Comparison of ENCODE assay signal across 8 cellular contexts in genomic region chr6:41732601-41733348, GRCh38. TPM values are rescaled to one million over a fixed set of nuclear protein-coding genes. Genes with fewer than 3 reads are reported as not detected.
DNase-seq lines count a peak whose midpoint lies in the region; ATAC-seq, FAIRE-seq and TF ChIP-seq lines count a peak whose summit lies in the region.

No MANE protein-coding gene starts in this region.

- H3K4me1 ChIP-seq in HEK293 (ENCODE audit: control insufficient read depth, insufficient read depth, low read length): 0 out of 2 replicates have a peak, but pooled peaks cover 3% of the 10 kb centered on the region
- peaks cover 11% of the 10 kb centered on the region; the same call in 1 of the 2 replicates for H3K4me1 ChIP-seq in PC-3 (ENCODE audit: insufficient read depth, low read length)
- peaks cover 62% of the 10 kb centered on the region for H3K4me1 ChIP-seq in HepG2 (ENCODE audit: insufficient read depth, low read length)

- no peaks in the 10 kb centered on the region for H3F3A ChIP-seq in PC-3 (ENCODE audit: low read length, unreplicated experiment)

- WGBS in HepG2 (ENCODE audit: low lambda C conversion rate): 72% methylated on average over 4 of the region's 8 CpGs

- H3K4me2 ChIP-seq in PC-3 (ENCODE audit: low read length): peak overlapping the region; percentile 76; the same call in 1 of the 2 replicates
- peak overlapping the region; percentile 87 for H3K4me2 ChIP-seq in HepG2 (ENCODE audit: low read depth, low read length)

- H3K36me3 ChIP-seq in HEK293 (ENCODE audit: control insufficient read depth in 2 of 2, insufficient read depth in 1 of 2, low read length in 2 of 2) (no peaks in the 10 kb centered on the region), PC-3 (ENCODE audit: low read depth, low read length) (no peaks in the 10 kb centered on the region), HepG2 (replicated peaks in 1 of 2; ENCODE audit: control insufficient read depth in 1 of 2, insufficient read depth in 2 of 2, low read length in 2 of 2) (no peaks in the 10 kb centered on the region)

- H3K9me3 ChIP-seq in HEK293 (ENCODE audit: control insufficient read depth, insufficient read depth, low read depth, low read length) (no peaks in the 10 kb centered on the region), PC-3 (ENCODE audit: low read length) (no peaks in the 10 kb centered on the region), HepG2 (ENCODE audit: low read length) (no peaks in the 10 kb centered on the region)

- no peak overlapping the region for H3K9ac ChIP-seq in PC-3 (ENCODE audit: low read length)
- H3K9ac ChIP-seq in HepG2 (ENCODE audit: insufficient read depth, low read depth, low read length): peak overlapping the region; percentile 73

- TF ChIP-seq EP300 in HepG2 (IDR thresholded peaks at IDR 0.05; ENCODE audit: low read depth in 2 of 2, low read length in 2 of 2) (no peak), HepG2 (CRISPR knock-in tag; IDR thresholded peaks at IDR 0.05; ENCODE audit: borderline replicate concordance) (no peak)

- H3K9me2 ChIP-seq in PC-3 (replicated peaks; ENCODE audit: low read length): no peaks in the 10 kb centered on the region

- intact Hi-C loops in PC-3 (cut with micrococcal nuclease): no loop called here
- intact Hi-C loops in HepG2 (cut with micrococcal nuclease; ENCODE audit: unreplicated experiment): loop anchor here (1.0 kb wide), 2 partner anchors 26 to 189 kb away; partner anchors contain the start of genes BYSL and MED20

- BruUV-seq in PC-3 (replicated peaks; lab: Mats Ljungman, UMichigan) (TSS peak; percentile 24), HepG2 (replicated peaks; lab: Mats Ljungman, UMichigan) (no TSS peak)

- no peak for ATAC-seq in PC-3
- ATAC-seq in HepG2: no peak

- POLR2A ChIA-PET in HEK293 (lab: Yijun Ruan, JAX): interaction anchor here (0.6 to 2.0 kb wide), 5 partner anchors 15 to 209 kb away, joined by 3 to 11 read pairs (median 3); partner anchors contain the start of gene CCND3
- POLR2A ChIA-PET in PC-3 (lab: Charles Lee; ENCODE audit: unreplicated experiment): no interaction called here
- POLR2A ChIA-PET in HepG2 (lab: Yijun Ruan, JAX): interaction anchor here (1.1 to 10.4 kb wide), 12 partner anchors 9 to 54 kb away, joined by 4 to 120 read pairs (median 18); partner anchors contain the start of genes FRS3, PGC and TOMM6

- H3K4me3 ChIP-seq in GM12865 (ENCODE audit: low read depth, low read length) (peak overlapping the region; percentile 83), HEK293 (ENCODE audit: low read depth, low read length) (no peak overlapping the region), PC-3 (ENCODE audit: low read length) (no peak overlapping the region), HepG2 (replicated peaks in 1 of 3; ENCODE audit: insufficient read depth in 1 of 3, low read depth in 2 of 3, low read length in 3 of 3) (peak overlapping the region; percentile 51 to 83 (median 76); a peak in 5 of 6 replicates)

- H3K79me2 ChIP-seq in PC-3 (ENCODE audit: low read length) (no peaks in the 10 kb centered on the region), HepG2 (ENCODE audit: insufficient read depth, low read length) (peaks cover 5% of the 10 kb centered on the region)

- H3K27ac ChIP-seq in HEK293 (ENCODE audit: extremely low read depth, low read depth, low read length) (no peak overlapping the region), PC-3 (ENCODE audit: low read length) (no peak overlapping the region), HepG2 (ENCODE audit: extremely low read length, insufficient read depth, low read length) (no peak overlapping the region)

- CTCF ChIA-PET in HEK293 (lab: Yijun Ruan, JAX) (interaction anchor here (0.6 to 6.7 kb wide), 14 partner anchors 17 to 365 kb away, joined by 3 to 51 read pairs (median 7); partner anchors contain the start of genes FRS3 and TOMM6), PC-3 (lab: Charles Lee) (interaction anchor here (1.2 kb wide), 1 partner anchor 54 kb away, joined by 4 read pairs; no protein-coding TSS in a partner anchor), HepG2 (lab: Yijun Ruan, JAX; ENCODE audit: low intra/inter-chr PET ratio, low total read pairs) (no interaction called here)

- H3K27me3 ChIP-seq in PC-3 (ENCODE audit: low read length) (no peaks in the 10 kb centered on the region), HepG2 (ENCODE audit: control insufficient read depth in 1 of 2, insufficient read depth in 2 of 2, low read length in 2 of 2) (no peaks in the 10 kb centered on the region; a peak in 1 of 5 replicates)

- no peak for FAIRE-seq in HepG2 (lab: Jason Lieb, UNC)

- no peak for TF ChIP-seq RAD21 in HepG2 (CRISPR knock-in tag; IDR thresholded peaks at IDR 0.05)

- H4K20me1 ChIP-seq in PC-3 (ENCODE audit: low read length) (no peaks in the 10 kb centered on the region), HepG2 (ENCODE audit: insufficient read depth, low read length) (no peaks in the 10 kb centered on the region)

- H2AFZ ChIP-seq in PC-3 (ENCODE audit: low read length) (no peak overlapping the region), HepG2 (ENCODE audit: low read length) (no peak overlapping the region)

- peak; percentile 90 for DNase-seq in GM12865 (ENCODE audit: low read depth)
- DNase-seq in PC-3: no peak
- DNase-seq in activated naive CD8-positive, alpha-beta T cell treated with anti-CD3 and anti-CD28 coated beads, Interleukin-2, amount 50 U/mL, for 16 hours (ENCODE audit: low read depth, low spot score): peak; percentile 33
- DNase-seq in HepG2 (ENCODE audit: low spot score): no peak
- DNase-seq in stimulated activated CD8-positive, alpha-beta memory T cell treated with anti-CD3 and anti-CD28 coated beads, Interleukin-4, amount 100 ng/mL, for 24 hours (ENCODE audit: low read depth): peak; percentile 53
- no peak for DNase-seq in 8988T
- DNase-seq in D341Med (ENCODE audit: low spot score): no peak

- no peak for TF ChIP-seq CTCF in GM12865 (IDR thresholded peaks at IDR 0.05; ENCODE audit: insufficient read depth, low read depth, low read length, missing control alignments)
- TF ChIP-seq CTCF in HEK293 (tag by site-specific recombination; IDR thresholded peaks at IDR 0.05): no peak
- TF ChIP-seq CTCF in PC-3 (conservative IDR thresholded peaks at IDR 0.05; ENCODE audit: low read depth, low read length): no peak
- TF ChIP-seq CTCF in HepG2 (CRISPR knock-in tag; IDR thresholded peaks at IDR 0.05): no peak

- TF ChIP-seq POLR2A in HepG2 (IDR thresholded peaks at IDR 0.05; ENCODE audit: insufficient read depth in 1 of 2, low read depth in 2 of 2, low read length in 2 of 2): no peak

- in situ Hi-C loops in HepG2 (cut with HindIII; ENCODE audit: extremely low pct_ligation_motif_present, low pct_unique_long_range_greater_than_20kb): no loop called here

RNA-seq across cellular contexts. Expression of gene TFEB, which starts 2.6 kb away (rescaled TPM):
- total RNA-seq in PC-3 (2014; rRNA removed): 4.2 and 5.5 TPM in 2 replicates
- 12.8 and 13.3 TPM in 2 replicates for total RNA-seq in HepG2 (2016; rRNA removed; fragmentation: Illumina TruSeq; extraction: Trizol)
- 7.3 and 10.0 TPM in 2 replicates for total RNA-seq in HepG2 (2016; cell fraction: cytosol; rRNA removed; fragmentation: Illumina TruSeq; extraction: Trizol; ENCODE audit: low read depth)
- 10.9 and 15.1 TPM in 2 replicates for total RNA-seq in HepG2 (2016; cell fraction: insoluble cytoplasmic fraction; rRNA removed; fragmentation: Illumina TruSeq; extraction: Trizol)
- 15.3 and 15.8 TPM in 2 replicates for total RNA-seq in HepG2 (2016; cell fraction: membrane; rRNA removed; fragmentation: Illumina TruSeq; extraction: Trizol)
- 9.0 and 11.5 TPM in 2 replicates for total RNA-seq in HepG2 (2016; cell fraction: nucleus; rRNA removed; fragmentation: Illumina TruSeq; extraction: Trizol)
- polyA plus RNA-seq in HepG2 (2011; rRNA removed): 18.7 and 21.6 TPM in 2 replicates
- 7.6 and 16.3 TPM in 2 replicates for polyA plus RNA-seq in HepG2 (2011; cell fraction: cytosol; rRNA removed)
- 14.8 and 19.8 TPM in 2 replicates for polyA plus RNA-seq in HepG2 (2011; cell fraction: nucleus; rRNA removed)
- polyA plus RNA-seq in HepG2 (2012): 4.8 and 7.7 TPM in 2 replicates
- polyA plus RNA-seq in HepG2 (2016; cell fraction: cytosol; fragmentation: Illumina TruSeq; extraction: Trizol; ENCODE audit: low read depth): 8.4 and 9.0 TPM in 2 replicates
- polyA plus RNA-seq in HepG2 (2016; cell fraction: insoluble cytoplasmic fraction; fragmentation: Illumina TruSeq; extraction: Trizol; ENCODE audit: low read depth): 13.2 and 14.2 TPM in 2 replicates
- 12.3 and 14.8 TPM in 2 replicates for polyA plus RNA-seq in HepG2 (2016; cell fraction: membrane; fragmentation: Illumina TruSeq; extraction: Trizol; ENCODE audit: low read depth)
- 26.4 and 27.9 TPM in 2 replicates for polyA plus RNA-seq in HepG2 (2016; cell fraction: nucleus; fragmentation: Illumina TruSeq; extraction: Trizol; ENCODE audit: insufficient read depth, low read depth)
- polyA minus RNA-seq in HepG2 (2011; rRNA and poly(A)+ RNA removed; ENCODE audit: low replicate concordance): 22.8 and 39.7 TPM in 2 replicates
- polyA minus RNA-seq in HepG2 (2011; cell fraction: cytosol; rRNA and poly(A)+ RNA removed): 9.2 and 12.8 TPM in 2 replicates
- polyA minus RNA-seq in HepG2 (2011; cell fraction: nucleus; rRNA and poly(A)+ RNA removed): 9.1 and 10.8 TPM in 2 replicates

RNA-seq across cellular contexts. Expression of gene PGC, which starts 14.4 kb away (rescaled TPM):
- total RNA-seq in PC-3 (2014; rRNA removed) (not detected in 2 replicates), HepG2 (2016; rRNA removed; fragmentation: Illumina TruSeq; extraction: Trizol) (225 and 502 TPM in 2 replicates)
- 33.5 and 35.5 TPM in 2 replicates for total RNA-seq in HepG2 (2016; cell fraction: cytosol; rRNA removed; fragmentation: Illumina TruSeq; extraction: Trizol; ENCODE audit: low read depth)
- total RNA-seq in HepG2 (2016; cell fraction: insoluble cytoplasmic fraction; rRNA removed; fragmentation: Illumina TruSeq; extraction: Trizol): 215 and 502 TPM in 2 replicates
- total RNA-seq in HepG2 (2016; cell fraction: membrane; rRNA removed; fragmentation: Illumina TruSeq; extraction: Trizol): 52.5 and 53.3 TPM in 2 replicates
- total RNA-seq in HepG2 (2016; cell fraction: nucleus; rRNA removed; fragmentation: Illumina TruSeq; extraction: Trizol): 408 and 459 TPM in 2 replicates
- polyA plus RNA-seq in HepG2 (2011; rRNA removed): 397 and 426 TPM in 2 replicates
- polyA plus RNA-seq in HepG2 (2011; cell fraction: cytosol; rRNA removed): 243 and 350 TPM in 2 replicates
- 216 and 252 TPM in 2 replicates for polyA plus RNA-seq in HepG2 (2011; cell fraction: nucleus; rRNA removed)
- 62.0 and 149 TPM in 2 replicates for polyA plus RNA-seq in HepG2 (2012)
- 47.7 and 50.1 TPM in 2 replicates for polyA plus RNA-seq in HepG2 (2016; cell fraction: cytosol; fragmentation: Illumina TruSeq; extraction: Trizol; ENCODE audit: low read depth)
- 245 and 256 TPM in 2 replicates for polyA plus RNA-seq in HepG2 (2016; cell fraction: insoluble cytoplasmic fraction; fragmentation: Illumina TruSeq; extraction: Trizol; ENCODE audit: low read depth)
- 48.1 and 51.7 TPM in 2 replicates for polyA plus RNA-seq in HepG2 (2016; cell fraction: membrane; fragmentation: Illumina TruSeq; extraction: Trizol; ENCODE audit: low read depth)
- polyA plus RNA-seq in HepG2 (2016; cell fraction: nucleus; fragmentation: Illumina TruSeq; extraction: Trizol; ENCODE audit: insufficient read depth, low read depth): 704 and 739 TPM in 2 replicates
- 0.21 and 469 TPM in 2 replicates for polyA minus RNA-seq in HepG2 (2011; rRNA and poly(A)+ RNA removed; ENCODE audit: low replicate concordance)
- polyA minus RNA-seq in HepG2 (2011; cell fraction: cytosol; rRNA and poly(A)+ RNA removed): 339 and 439 TPM in 2 replicates
- polyA minus RNA-seq in HepG2 (2011; cell fraction: nucleus; rRNA and poly(A)+ RNA removed): 61.8 and 63.7 TPM in 2 replicates

RNA-seq across cellular contexts. Expression of gene FRS3, which starts 46.9 kb away (rescaled TPM):
- total RNA-seq in PC-3 (2014; rRNA removed): 3.9 and 4.3 TPM in 2 replicates
- 1.5 and 3.0 TPM in 2 replicates for total RNA-seq in HepG2 (2016; rRNA removed; fragmentation: Illumina TruSeq; extraction: Trizol)
- total RNA-seq in HepG2 (2016; cell fraction: cytosol; rRNA removed; fragmentation: Illumina TruSeq; extraction: Trizol; ENCODE audit: low read depth): 3.2 and 3.7 TPM in 2 replicates
- total RNA-seq in HepG2 (2016; cell fraction: insoluble cytoplasmic fraction; rRNA removed; fragmentation: Illumina TruSeq; extraction: Trizol): 1.2 and 2.7 TPM in 2 replicates
- 6.5 and 6.6 TPM in 2 replicates for total RNA-seq in HepG2 (2016; cell fraction: membrane; rRNA removed; fragmentation: Illumina TruSeq; extraction: Trizol)
- 3.2 and 4.8 TPM in 2 replicates for total RNA-seq in HepG2 (2016; cell fraction: nucleus; rRNA removed; fragmentation: Illumina TruSeq; extraction: Trizol)
- polyA plus RNA-seq in HepG2 (2011; rRNA removed): 7.1 and 7.4 TPM in 2 replicates
- polyA plus RNA-seq in HepG2 (2011; cell fraction: cytosol; rRNA removed): 6.7 TPM in 2 replicates
- 11.2 and 14.1 TPM in 2 replicates for polyA plus RNA-seq in HepG2 (2011; cell fraction: nucleus; rRNA removed)
- 2.5 and 2.9 TPM in 2 replicates for polyA plus RNA-seq in HepG2 (2012)
- 5.9 and 6.1 TPM in 2 replicates for polyA plus RNA-seq in HepG2 (2016; cell fraction: cytosol; fragmentation: Illumina TruSeq; extraction: Trizol; ENCODE audit: low read depth)
- polyA plus RNA-seq in HepG2 (2016; cell fraction: insoluble cytoplasmic fraction; fragmentation: Illumina TruSeq; extraction: Trizol; ENCODE audit: low read depth): 3.0 and 3.6 TPM in 2 replicates
- polyA plus RNA-seq in HepG2 (2016; cell fraction: membrane; fragmentation: Illumina TruSeq; extraction: Trizol; ENCODE audit: low read depth): 10.2 and 10.3 TPM in 2 replicates
- 11.8 and 13.3 TPM in 2 replicates for polyA plus RNA-seq in HepG2 (2016; cell fraction: nucleus; fragmentation: Illumina TruSeq; extraction: Trizol; ENCODE audit: insufficient read depth, low read depth)
- 2.6 and 8.3 TPM in 2 replicates for polyA minus RNA-seq in HepG2 (2011; rRNA and poly(A)+ RNA removed; ENCODE audit: low replicate concordance)
- 0.89 and 2.1 TPM in 2 replicates for polyA minus RNA-seq in HepG2 (2011; cell fraction: cytosol; rRNA and poly(A)+ RNA removed)
- polyA minus RNA-seq in HepG2 (2011; cell fraction: nucleus; rRNA and poly(A)+ RNA removed): 3.4 and 3.5 TPM in 2 replicates

RNA-seq across cellular contexts. Expression of gene PRICKLE4, which starts 47.8 kb away (rescaled TPM):
- total RNA-seq in PC-3 (2014; rRNA removed) (0.26 and 1.7 TPM in 2 replicates), HepG2 (2016; rRNA removed; fragmentation: Illumina TruSeq; extraction: Trizol) (1.2 TPM in 1 of 2 replicates, not detected in the other)
- 0.91 TPM in 1 of 2 replicates, not detected in the other for total RNA-seq in HepG2 (2016; cell fraction: cytosol; rRNA removed; fragmentation: Illumina TruSeq; extraction: Trizol; ENCODE audit: low read depth)
- 0.50 TPM in 1 of 2 replicates, not detected in the other for total RNA-seq in HepG2 (2016; cell fraction: insoluble cytoplasmic fraction; rRNA removed; fragmentation: Illumina TruSeq; extraction: Trizol)
- total RNA-seq in HepG2 (2016; cell fraction: membrane; rRNA removed; fragmentation: Illumina TruSeq; extraction: Trizol): not detected in 2 replicates
- 0.88 and 1.6 TPM in 2 replicates for total RNA-seq in HepG2 (2016; cell fraction: nucleus; rRNA removed; fragmentation: Illumina TruSeq; extraction: Trizol)
- polyA plus RNA-seq in HepG2 (2011; rRNA removed): 0.74 and 0.92 TPM in 2 replicates
- 0.15 and 0.34 TPM in 2 replicates for polyA plus RNA-seq in HepG2 (2011; cell fraction: cytosol; rRNA removed)
- polyA plus RNA-seq in HepG2 (2011; cell fraction: nucleus; rRNA removed): 26.8 and 42.0 TPM in 2 replicates
- polyA plus RNA-seq in HepG2 (2012): 3.7 and 5.4 TPM in 2 replicates
- not detected in 2 replicates for polyA plus RNA-seq in HepG2 (2016; cell fraction: cytosol; fragmentation: Illumina TruSeq; extraction: Trizol; ENCODE audit: low read depth)
- polyA plus RNA-seq in HepG2 (2016; cell fraction: insoluble cytoplasmic fraction; fragmentation: Illumina TruSeq; extraction: Trizol; ENCODE audit: low read depth): not detected in 2 replicates
- not detected in 2 replicates for polyA plus RNA-seq in HepG2 (2016; cell fraction: membrane; fragmentation: Illumina TruSeq; extraction: Trizol; ENCODE audit: low read depth)
- 10.5 and 24.2 TPM in 2 replicates for polyA plus RNA-seq in HepG2 (2016; cell fraction: nucleus; fragmentation: Illumina TruSeq; extraction: Trizol; ENCODE audit: insufficient read depth, low read depth)
- polyA minus RNA-seq in HepG2 (2011; rRNA and poly(A)+ RNA removed; ENCODE audit: low replicate concordance): 0.30 TPM in 1 of 2 replicates, not detected in the other
- polyA minus RNA-seq in HepG2 (2011; cell fraction: cytosol; rRNA and poly(A)+ RNA removed): not detected in 2 replicates
- 3.6 and 5.6 TPM in 2 replicates for polyA minus RNA-seq in HepG2 (2011; cell fraction: nucleus; rRNA and poly(A)+ RNA removed)

RNA-seq across cellular contexts. Expression of gene TOMM6, which starts 54.7 kb away (rescaled TPM):
- total RNA-seq in PC-3 (2014; rRNA removed): 142 and 162 TPM in 2 replicates
- total RNA-seq in HepG2 (2016; rRNA removed; fragmentation: Illumina TruSeq; extraction: Trizol): 321 and 480 TPM in 2 replicates
- total RNA-seq in HepG2 (2016; cell fraction: cytosol; rRNA removed; fragmentation: Illumina TruSeq; extraction: Trizol; ENCODE audit: low read depth): 182 and 204 TPM in 2 replicates
- total RNA-seq in HepG2 (2016; cell fraction: insoluble cytoplasmic fraction; rRNA removed; fragmentation: Illumina TruSeq; extraction: Trizol): 330 and 503 TPM in 2 replicates
- 320 and 325 TPM in 2 replicates for total RNA-seq in HepG2 (2016; cell fraction: membrane; rRNA removed; fragmentation: Illumina TruSeq; extraction: Trizol)
- total RNA-seq in HepG2 (2016; cell fraction: nucleus; rRNA removed; fragmentation: Illumina TruSeq; extraction: Trizol): 122 and 129 TPM in 2 replicates
- 253 and 320 TPM in 2 replicates for polyA plus RNA-seq in HepG2 (2011; rRNA removed)
- polyA plus RNA-seq in HepG2 (2011; cell fraction: cytosol; rRNA removed): 433 and 522 TPM in 2 replicates
- polyA plus RNA-seq in HepG2 (2011; cell fraction: nucleus; rRNA removed): 91.8 and 123 TPM in 2 replicates
- 249 and 333 TPM in 2 replicates for polyA plus RNA-seq in HepG2 (2012)
- polyA plus RNA-seq in HepG2 (2016; cell fraction: cytosol; fragmentation: Illumina TruSeq; extraction: Trizol; ENCODE audit: low read depth): 294 and 323 TPM in 2 replicates
- 735 and 804 TPM in 2 replicates for polyA plus RNA-seq in HepG2 (2016; cell fraction: insoluble cytoplasmic fraction; fragmentation: Illumina TruSeq; extraction: Trizol; ENCODE audit: low read depth)
- 428 and 438 TPM in 2 replicates for polyA plus RNA-seq in HepG2 (2016; cell fraction: membrane; fragmentation: Illumina TruSeq; extraction: Trizol; ENCODE audit: low read depth)
- 298 and 310 TPM in 2 replicates for polyA plus RNA-seq in HepG2 (2016; cell fraction: nucleus; fragmentation: Illumina TruSeq; extraction: Trizol; ENCODE audit: insufficient read depth, low read depth)
- 74.4 and 157 TPM in 2 replicates for polyA minus RNA-seq in HepG2 (2011; rRNA and poly(A)+ RNA removed; ENCODE audit: low replicate concordance)
- 41.7 and 56.4 TPM in 2 replicates for polyA minus RNA-seq in HepG2 (2011; cell fraction: cytosol; rRNA and poly(A)+ RNA removed)
- 32.9 and 43.8 TPM in 2 replicates for polyA minus RNA-seq in HepG2 (2011; cell fraction: nucleus; rRNA and poly(A)+ RNA removed)

Comparison
In these comparisons a context has a peak if more than half of its experiments do, and no peak if none do; other contexts are left out.
1. DNase-seq: peak in GM12865 (single experiment), activated naive CD8-positive, alpha-beta T cell treated with anti-CD3 and anti-CD28 coated beads, Interleukin-2, amount 50 U/mL, for 16 hours (single experiment) and stimulated activated CD8-positive, alpha-beta memory T cell treated with anti-CD3 and anti-CD28 coated beads, Interleukin-4, amount 100 ng/mL, for 24 hours (single experiment); none in PC-3 (single experiment), HepG2 (single experiment), 8988T (single experiment) and D341Med (single experiment).
2. H3K4me3 ChIP-seq: peak in GM12865 (single experiment) and HepG2 (3 of 3); none in HEK293 (single experiment) and PC-3 (single experiment).
3. RNA of gene PGC, which starts 14.4 kb away (total RNA-seq): 33.5 to 502 TPM in HepG2; not detected in PC-3; every median in the first group is over 10 times any median in the second.